10 cellular contexts compared by ENCODE assay signal in the genomic region with DNA sequence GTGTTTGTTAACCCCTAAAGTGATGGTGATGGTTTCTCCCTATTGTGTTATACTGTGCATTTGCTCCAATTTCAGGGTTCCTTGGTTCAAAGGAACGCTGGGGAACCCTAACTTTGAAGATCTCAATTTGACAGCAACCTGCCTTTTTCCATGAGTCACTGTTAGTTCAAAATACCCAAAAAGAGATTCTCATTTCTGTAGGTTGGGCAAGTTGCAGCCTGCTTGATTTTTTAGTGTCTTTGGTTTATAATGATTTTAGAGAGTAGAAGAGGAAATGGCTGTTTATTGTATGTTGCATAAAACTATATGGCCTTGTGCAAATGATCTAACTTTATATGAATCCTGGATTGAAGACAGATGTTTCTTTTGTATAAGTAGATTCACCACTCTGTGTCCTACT. TPM values are rescaled to one million over a fixed set of nuclear protein-coding genes. Genes with fewer than 3 reads are reported as not detected.
A peak's percentile ranks its signal among the peaks of the same experiment; 100 is the strongest.
DNase-seq lines count a peak whose midpoint lies in the region; ATAC-seq and TF ChIP-seq lines count a peak whose summit lies in the region.
"Had no signal": no experiment of that assay in that cellular context is flagged by ENCODE, and none has a peak within 500 bp of the region (broad histone marks: within the 10 kb centered on the region; RNA-seq: fewer than 3 reads in every experiment).

No MANE protein-coding gene starts in this region.

- TF ChIP-seq CTCF in 22Rv1 (IDR thresholded peaks at IDR 0.05) (no peak), lower lobe of right lung (IDR thresholded peaks at IDR 0.05) (no peak)
- no peak for TF ChIP-seq CTCF in activated CD8-positive, alpha-beta T cell treated with anti-CD3 and anti-CD28 coated beads for 36 hours (IDR thresholded peaks at IDR 0.05)

- H3K36me3 ChIP-seq in lower lobe of right lung: no peaks in the 10 kb centered on the region

- H3K4me1 ChIP-seq in lower lobe of right lung: peaks cover 79% of the 10 kb centered on the region

- H3K4me3 ChIP-seq in lower lobe of right lung: no peak overlapping the region

- H3K27me3 ChIP-seq in lower lobe of right lung (ENCODE audit: low read depth): no peaks in the 10 kb centered on the region

- intact Hi-C loops in activated CD8-positive, alpha-beta T cell treated with anti-CD3 and anti-CD28 coated beads for 36 hours (cut with micrococcal nuclease): loop anchor here (2.0 kb wide), 1 partner anchor 153 kb away; the partner anchor contains the start of gene SMARCA5
- intact Hi-C loops in lower lobe of right lung (cut with DNase I): no loop called here

- no peaks in the 10 kb centered on the region for H3K27me3 Mint-ChIP-seq in activated CD8-positive, alpha-beta T cell treated with anti-CD3 and anti-CD28 coated beads for 36 hours

- peaks cover 5% of the 10 kb centered on the region for H3K9me3 Mint-ChIP-seq in activated CD8-positive, alpha-beta T cell treated with anti-CD3 and anti-CD28 coated beads for 36 hours

- H3K27ac ChIP-seq in 22Rv1 (peak overlapping the region; percentile 32; the same call in 1 of the 2 replicates), lower lobe of right lung (peak overlapping the region; percentile 68)

- peak overlapping the region; percentile 94 for H3K27ac Mint-ChIP-seq in activated CD8-positive, alpha-beta T cell treated with anti-CD3 and anti-CD28 coated beads for 36 hours

- ATAC-seq in HG02610 (IDR thresholded peaks at IDR 0.05; ENCODE audit: unreplicated experiment): peak; percentile 16
- ATAC-seq in activated CD8-positive, alpha-beta T cell treated with anti-CD3 and anti-CD28 coated beads for 36 hours: peak; percentile 5
- ATAC-seq in lower lobe of right lung: no peak

- CTCF ChIA-PET in activated CD8-positive, alpha-beta T cell treated with anti-CD3 and anti-CD28 coated beads for 36 hours (lab: Charles Lee): no interaction called here

- peaks cover 2% of the 10 kb centered on the region for H3K36me3 Mint-ChIP-seq in activated CD8-positive, alpha-beta T cell treated with anti-CD3 and anti-CD28 coated beads for 36 hours (ENCODE audit: low read depth)

- no peaks in the 10 kb centered on the region for H3K9me3 ChIP-seq in lower lobe of right lung

- POLR2A ChIA-PET in activated CD8-positive, alpha-beta T cell treated with anti-CD3 and anti-CD28 coated beads for 36 hours (lab: Charles Lee): no interaction called here

- H3K4me3 Mint-ChIP-seq in activated CD8-positive, alpha-beta T cell treated with anti-CD3 and anti-CD28 coated beads for 36 hours: peak overlapping the region; percentile 53

- H3K4me1 Mint-ChIP-seq in activated CD8-positive, alpha-beta T cell treated with anti-CD3 and anti-CD28 coated beads for 36 hours (ENCODE audit: low read depth): peaks cover 38% of the 10 kb centered on the region

- DNase-seq in activated CD8-positive, alpha-beta T cell treated with anti-CD3 and anti-CD28 coated beads for 36 hours: peak; percentile 13
- DNase-seq in lower lobe of right lung (no peak), NCI-H2107 (lab: John Stamatoyannopoulos, UW) (no peak), superior temporal gyrus (ENCODE audit: extremely low spot score) (no peak), COLO668 (lab: John Stamatoyannopoulos, UW; ENCODE audit: unreplicated experiment) (no peak), NCI-H2081 (lab: John Stamatoyannopoulos, UW) (no peak)
- DNase-seq: DMS 273 treated with DMSO at 0.1 percent for 48 hours, NCI-H524 had no signal

RNA-seq across cellular contexts. Expression of gene GAB1, which starts 23.1 kb away (rescaled TPM):
- total RNA-seq in activated CD8-positive, alpha-beta T cell treated with anti-CD3 and anti-CD28 coated beads for 36 hours: under 1 TPM; 0.20 to 0.34 TPM
- 63.3 TPM for total RNA-seq in lower lobe of right lung

Comparison
In these comparisons a context has a peak if more than half of its experiments do, and no peak if none do; other contexts are left out.
1. ATAC-seq: peak in HG02610 (single experiment) and activated CD8-positive, alpha-beta T cell treated with anti-CD3 and anti-CD28 coated beads for 36 hours (single experiment); none in lower lobe of right lung (0 of 2).
2. RNA of gene GAB1, which starts 23.1 kb away (total RNA-seq): 63.3 TPM in lower lobe of right lung (single experiment); 0.20 to 0.34 TPM in activated CD8-positive, alpha-beta T cell treated with anti-CD3 and anti-CD28 coated beads for 36 hours; every median in the first group is over 10 times any median in the second.